ENCODE assay signal across 1 cellular context in genomic region chr2:104841694-104842093, GRCh38.
TF ChIP-seq lines count a peak whose summit lies in the region.

No MANE protein-coding gene starts in this region.

TF ChIP-seq in GM23338, 12 proteins besides CTCF, POLR2A, EP300 and RAD21 (continued from another document):
- TF ChIP-seq ZNF462 (CRISPR knock-in tag; IDR thresholded peaks at IDR 0.05) (no peak), ETS1 (IDR thresholded peaks at IDR 0.05) (no peak), ZNF114 (CRISPR knock-in tag; IDR thresholded peaks at IDR 0.05) (no peak), NANOG (IDR thresholded peaks at IDR 0.05; ENCODE audit: borderline replicate concordance) (no peak)
